ENCODE assay signal across 15 cellular contexts in genomic region chr22:25987948-25988347, GRCh38.
DNase-seq lines count a peak whose midpoint lies in the region; ATAC-seq and TF ChIP-seq lines count a peak whose summit lies in the region.
"Had no signal": no experiment of that assay in that cellular context is flagged by ENCODE, and none has a peak within 500 bp of the region (broad histone marks: within the 10 kb centered on the region; RNA-seq: fewer than 3 reads in every experiment).

No MANE protein-coding gene starts in this region.

- POLR2A ChIA-PET in SK-N-SH (lab: Yijun Ruan, JAX): no interaction called here

- H4K20me1 ChIP-seq in SK-N-SH (ENCODE audit: insufficient read depth) (no peaks in the 10 kb centered on the region), GM23338 (replicated peaks; ENCODE audit: insufficient read depth) (no peaks in the 10 kb centered on the region)

- H3K27me3 ChIP-seq in SK-N-SH (ENCODE audit: insufficient read depth): no peaks in the 10 kb centered on the region
- no peaks in the 10 kb centered on the region for H3K27me3 ChIP-seq in GM23338 (ENCODE audit: insufficient read depth)
- H3K27me3 ChIP-seq in mesendoderm (ENCODE audit: insufficient read depth, low read length, poor library complexity): no peaks in the 10 kb centered on the region
- H3K27me3 ChIP-seq in right cardiac atrium (ENCODE audit: control insufficient read depth, insufficient read depth): no peaks in the 10 kb centered on the region
- H3K27me3 ChIP-seq in body of pancreas: no peaks in the 10 kb centered on the region
- H3K27me3 ChIP-seq: cardiac muscle cell had no signal

- H2AFZ ChIP-seq in SK-N-SH (ENCODE audit: low read depth) (no peak overlapping the region), GM23338 (peak overlapping the region; percentile 78)

- no peak overlapping the region for H3K23ac ChIP-seq in mesendoderm (ENCODE audit: low read length)

- peaks cover 2% of the 10 kb centered on the region for H3K27me3 Mint-ChIP-seq in GM23338 (ENCODE audit: insufficient read depth, low read depth, poor library complexity)

- H2BK5ac ChIP-seq in mesendoderm (ENCODE audit: low read length): no peak overlapping the region

- intact Hi-C loops in right cardiac atrium (cut with DNase I): no loop called here
- intact Hi-C loops in body of pancreas (cut with DNase I): no loop called here

- H3K4me1 ChIP-seq in SK-N-SH (ENCODE audit: control insufficient read depth in 1 of 2, insufficient read depth in 2 of 2, low read depth in 1 of 2, low read length in 1 of 2) (peaks cover 0 to 5% of the 10 kb centered on the region in 2 experiments; a peak in 1 of 4 replicates), GM23338 (ENCODE audit: insufficient read depth) (no peaks in the 10 kb centered on the region), mesendoderm (ENCODE audit: control insufficient read depth, low read depth, low read length) (peaks cover 4% of the 10 kb centered on the region), right cardiac atrium (ENCODE audit: control insufficient read depth, insufficient read depth, low read length) (no peaks in the 10 kb centered on the region), body of pancreas (no peaks in the 10 kb centered on the region)
- H3K4me1 ChIP-seq: A549, HAP-1 had no signal

- no peak overlapping the region for H2AK5ac ChIP-seq in mesendoderm (ENCODE audit: low read length)

- H3K18ac ChIP-seq in mesendoderm (ENCODE audit: low read length): no peak overlapping the region

- H3F3A ChIP-seq in SK-N-SH (replicated peaks; ENCODE audit: insufficient read depth): no peaks in the 10 kb centered on the region
- H3F3A ChIP-seq in GM23338 (replicated peaks; ENCODE audit: low read depth): no peaks in the 10 kb centered on the region

- no peaks in the 10 kb centered on the region for H3K9me3 Mint-ChIP-seq in GM23338

- TF ChIP-seq EP300 in SK-N-SH (IDR thresholded peaks at IDR 0.05; ENCODE audit: borderline replicate concordance in 1 of 2, low read depth in 1 of 2, low read length in 1 of 2): no peak

- H3K9me2 ChIP-seq in SK-N-SH: no peaks in the 10 kb centered on the region
- H3K9me2 ChIP-seq in GM23338 (ENCODE audit: insufficient read depth): no peaks in the 10 kb centered on the region

- H3K79me2 ChIP-seq in SK-N-SH (ENCODE audit: insufficient read depth): no peaks in the 10 kb centered on the region
- H3K79me2 ChIP-seq in GM23338 (replicated peaks; ENCODE audit: insufficient read depth): no peaks in the 10 kb centered on the region
- no peaks in the 10 kb centered on the region for H3K79me2 ChIP-seq in mesendoderm (ENCODE audit: control insufficient read depth, insufficient read depth, low read length)

- no peak for ATAC-seq in SK-N-SH treated with all-trans-retinoic acid at 6 μM for 48 hours
- no peak; the same call in 2 of the 3 replicates for ATAC-seq in GM23338
- ATAC-seq in right cardiac atrium: no peak
- ATAC-seq in body of pancreas: no peak
- ATAC-seq in GM18861 (IDR thresholded peaks at IDR 0.05; ENCODE audit: unreplicated experiment): no peak
- ATAC-seq: A549, PC-3 had no signal

- TF ChIP-seq CTCF in SK-N-SH (IDR thresholded peaks at IDR 0.05) (no peak), GM23338 (conservative IDR thresholded peaks at IDR 0.05; ENCODE audit: low read depth in 2 of 2) (no peak), body of pancreas (IDR thresholded peaks at IDR 0.05) (no peak)

- no peak for TF ChIP-seq RAD21 in SK-N-SH (IDR thresholded peaks at IDR 0.05; ENCODE audit: low read length)

- no peak overlapping the region for H3K4ac ChIP-seq in mesendoderm (ENCODE audit: low read depth, low read length)

- no peaks in the 10 kb centered on the region for H3K36me3 Mint-ChIP-seq in GM23338 (ENCODE audit: low read depth)

- no peak overlapping the region for H3K56ac ChIP-seq in mesendoderm (ENCODE audit: low read length)

- no peak overlapping the region for H3K27ac Mint-ChIP-seq in GM23338

- no peak overlapping the region for H3K4me3 Mint-ChIP-seq in GM23338

- DNase-seq in SK-N-SH (peak; percentile 27), GM23338 (ENCODE audit: low spot score) (peak; percentile 27), SHP77 (lab: John Stamatoyannopoulos, UW) (peak; percentile 7 to 54), mesendoderm (peak; percentile 44), right cardiac atrium (no peak), body of pancreas (no peak)
- DNase-seq: Calu3; effector memory CD4-positive, alpha-beta T cell; NCI-H2171 treated with DMSO at 0.1 percent for 48 hours; PC-3 had no signal

- CTCF ChIA-PET in SK-N-SH (lab: Yijun Ruan, JAX): no interaction called here

- H4K8ac ChIP-seq in mesendoderm (ENCODE audit: low read depth, low read length): no peak overlapping the region

- H3K9ac ChIP-seq in SK-N-SH (no peak overlapping the region), mesendoderm (ENCODE audit: low read length) (no peak overlapping the region)

- H3K4me1 Mint-ChIP-seq in GM23338: peaks cover 6% of the 10 kb centered on the region; the same call in 2 of the 3 replicates

- no peaks in the 10 kb centered on the region for H3K36me3 ChIP-seq in SK-N-SH (replicated peaks in 1 of 2; ENCODE audit: control insufficient read depth in 1 of 2, insufficient read depth in 2 of 2, low read length in 1 of 2)
- H3K36me3 ChIP-seq in GM23338 (ENCODE audit: insufficient read depth): no peaks in the 10 kb centered on the region
- no peaks in the 10 kb centered on the region for H3K36me3 ChIP-seq in mesendoderm (ENCODE audit: control insufficient read depth, insufficient read depth, low read length)
- no peaks in the 10 kb centered on the region for H3K36me3 ChIP-seq in body of pancreas (replicated peaks in 1 of 2; ENCODE audit: insufficient read depth in 1 of 2, low read depth in 2 of 2)
- H3K36me3 ChIP-seq: HAP-1 had no signal

- no peak overlapping the region for H3K27ac ChIP-seq in SK-N-SH (ENCODE audit: low read depth in 2 of 2, low read length in 1 of 2)
- no peak overlapping the region for H3K27ac ChIP-seq in GM23338 (ENCODE audit: low read depth)
- no peak overlapping the region for H3K27ac ChIP-seq in mesendoderm (ENCODE audit: low read depth, low read length)
- H3K27ac ChIP-seq in right cardiac atrium (ENCODE audit: low read length): no peak overlapping the region
- H3K27ac ChIP-seq in body of pancreas: no peak overlapping the region
- H3K27ac ChIP-seq: A549, cardiac muscle cell had no signal

- no peak overlapping the region for H3K4me3 ChIP-seq in SK-N-SH (ENCODE audit: low read depth in 2 of 2, low read length in 1 of 2)
- no peak overlapping the region for H3K4me3 ChIP-seq in GM23338
- no peak overlapping the region for H3K4me3 ChIP-seq in mesendoderm (ENCODE audit: low read length)
- H3K4me3 ChIP-seq in right cardiac atrium (ENCODE audit: low read length): no peak overlapping the region
- no peak overlapping the region for H3K4me3 ChIP-seq in body of pancreas
- H3K4me3 ChIP-seq: A549, cardiac muscle cell, HAP-1 had no signal

- no peaks in the 10 kb centered on the region for H3K79me1 ChIP-seq in mesendoderm (ENCODE audit: low read length)

- H2BK120ac ChIP-seq in mesendoderm (ENCODE audit: low read depth, low read length): no peak overlapping the region

- no peak for TF ChIP-seq POLR2A in body of pancreas (IDR thresholded peaks at IDR 0.05)

- H4K5ac ChIP-seq in mesendoderm (ENCODE audit: low read length): no peak overlapping the region

- H3K9me3 ChIP-seq in SK-N-SH (no peaks in the 10 kb centered on the region), right cardiac atrium (ENCODE audit: control insufficient read depth, low read length) (no peaks in the 10 kb centered on the region), body of pancreas (no peaks in the 10 kb centered on the region)
- H3K9me3 ChIP-seq: A549, HAP-1 had no signal

- H3K4me2 ChIP-seq in SK-N-SH (no peak overlapping the region), GM23338 (no peak overlapping the region), mesendoderm (ENCODE audit: low read length) (no peak overlapping the region)
- H3K4me2 ChIP-seq: A549 had no signal

- 43% methylated on average over 8 of the region's 8 CpGs for WGBS in SK-N-SH (ENCODE audit: low lambda C conversion rate)
- no CpG with 5 or more reads among the region's 8 CpGs for WGBS in mesendoderm (ENCODE audit: extremely low coverage, insufficient coverage, low lambda C conversion rate)
- WGBS in right cardiac atrium: 27% methylated on average over 8 of the region's 8 CpGs
- WGBS in body of pancreas, 2 donors: 30 to 51% methylated on average over 8 of the region's 8 CpGs

- no peak overlapping the region for H2BK15ac ChIP-seq in mesendoderm (replicated peaks; ENCODE audit: low read depth)

TF ChIP-seq in SK-N-SH, 30 proteins besides CTCF, POLR2A, EP300 and RAD21 (continues in another document):
- TF ChIP-seq TCF12 (IDR thresholded peaks at IDR 0.05): no peak

TF ChIP-seq in SK-N-SH treated with all-trans-retinoic acid at 6 μM for 48 hours, 23 proteins besides CTCF, POLR2A, EP300 and RAD21 (continues in another document):
- TF ChIP-seq OSR1 (CRISPR knock-in tag; IDR thresholded peaks at IDR 0.05): no peak
- TF ChIP-seq BACH2 (CRISPR knock-in tag; IDR thresholded peaks at IDR 0.05; ENCODE audit: borderline replicate concordance): no peak
- TF ChIP-seq, protein P1, sequence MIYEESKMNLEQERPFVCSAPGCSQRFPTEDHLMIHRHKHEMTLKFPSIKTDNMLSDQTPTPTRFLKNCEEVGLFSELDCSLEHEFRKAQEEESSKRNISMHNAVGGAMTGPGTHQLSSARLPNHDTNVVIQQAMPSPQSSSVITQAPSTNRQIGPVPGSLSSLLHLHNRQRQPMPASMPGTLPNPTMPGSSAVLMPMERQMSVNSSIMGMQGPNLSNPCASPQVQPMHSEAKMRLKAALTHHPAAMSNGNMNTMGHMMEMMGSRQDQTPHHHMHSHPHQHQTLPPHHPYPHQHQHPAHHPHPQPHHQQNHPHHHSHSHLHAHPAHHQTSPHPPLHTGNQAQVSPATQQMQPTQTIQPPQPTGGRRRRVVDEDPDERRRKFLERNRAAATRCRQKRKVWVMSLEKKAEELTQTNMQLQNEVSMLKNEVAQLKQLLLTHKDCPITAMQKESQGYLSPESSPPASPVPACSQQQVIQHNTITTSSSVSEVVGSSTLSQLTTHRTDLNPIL (CRISPR knock-in tag; IDR thresholded peaks at IDR 0.05; ENCODE audit: low read depth): no peak

Comparison
In these comparisons a context has a peak if more than half of its experiments do, and no peak if none do; other contexts are left out.
1. DNase-seq: peak in SK-N-SH (single experiment), GM23338 (single experiment), SHP77 (2 of 2) and mesendoderm (single experiment); none in right cardiac atrium (0 of 3) and body of pancreas (0 of 4).